ENCODE assay signal across 23 cellular contexts in the genomic region with DNA sequence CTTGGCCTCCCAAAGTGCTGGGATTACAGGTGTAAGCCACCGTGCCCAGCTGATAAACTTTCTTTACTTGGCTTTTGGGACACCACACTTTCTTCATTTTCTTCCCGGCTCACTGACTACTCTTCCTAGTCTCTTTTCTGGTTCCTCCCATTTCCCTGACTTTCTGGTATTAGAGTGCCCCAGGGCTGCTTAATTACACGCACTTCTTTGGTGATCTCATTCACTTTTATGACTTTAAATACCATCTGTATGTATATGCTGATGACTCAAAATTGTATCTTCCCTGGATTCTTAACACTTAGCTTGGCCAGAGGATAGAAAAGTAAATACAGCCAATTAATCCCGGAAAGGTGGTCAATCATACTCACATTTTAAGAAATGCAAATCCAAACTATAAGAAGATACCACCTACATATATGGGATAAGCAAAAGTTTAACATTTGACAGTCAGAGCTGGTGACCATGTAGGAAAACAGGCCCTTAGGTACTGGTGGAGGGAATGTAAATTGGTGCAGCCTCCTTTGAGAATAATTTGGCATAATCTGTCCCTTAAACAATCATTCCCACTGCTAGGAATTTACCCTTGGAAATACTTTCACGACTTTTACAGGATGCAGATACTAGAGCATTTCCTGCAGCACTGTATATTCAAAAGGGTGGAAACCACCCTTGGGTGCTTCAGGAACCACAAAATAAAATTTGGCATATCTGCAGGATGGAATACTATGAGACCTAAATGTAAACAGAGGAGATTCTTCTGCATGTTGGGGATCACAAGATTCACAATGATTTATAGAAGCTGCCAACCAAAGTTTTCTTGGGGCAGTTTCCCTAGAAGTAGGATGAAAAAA. TPM values are rescaled to one million over a fixed set of nuclear protein-coding genes. Genes with fewer than 3 reads are reported as not detected.
DNase-seq lines count a peak whose midpoint lies in the region; ATAC-seq and FAIRE-seq lines count a peak whose summit lies in the region.
"Had no signal": no experiment of that assay in that cellular context is flagged by ENCODE, and none has a peak within 500 bp of the region (broad histone marks: within the 10 kb centered on the region; RNA-seq: fewer than 3 reads in every experiment).

No MANE protein-coding gene starts in this region.

- 48 to 52% methylated on average over 5 of the region's 5 CpGs for WGBS in GM23248 (ENCODE audit: low coverage in 1 of 2, low lambda C conversion rate in 2 of 2, missing lambda C conversion rate in 2 of 2), 2 experiments

- no peak overlapping the region for H2AFZ ChIP-seq in GM23248

- H3K27me3 ChIP-seq in GM23248 (replicated peaks; ENCODE audit: insufficient read depth), result no peaks in the 10 kb centered on the region
- H3K27me3 ChIP-seq: dorsolateral prefrontal cortex, SJSA1, testis had no signal

- no peaks in the 10 kb centered on the region for H3K9me3 ChIP-seq in GM23248 (ENCODE audit: low read depth)
- H3K9me3 ChIP-seq: SJSA1, testis had no signal

- H3K79me2 ChIP-seq in GM23248 (ENCODE audit: insufficient read depth), result no peaks in the 10 kb centered on the region

- in situ Hi-C loops in GM23248 (cut with MboI), result no loop called here

- no peak overlapping the region for H3K9ac ChIP-seq in GM23248

- peaks cover 12% of the 10 kb centered on the region for H3K4me1 ChIP-seq in GM23248 (ENCODE audit: insufficient read depth)
- H3K4me1 ChIP-seq: testis had no signal

- no peak for FAIRE-seq in frontal cortex (lab: Jason Lieb, UNC)
- FAIRE-seq: GM19239 had no signal

- H3K4me2 ChIP-seq in GM23248 (ENCODE audit: unreplicated experiment), result no peak overlapping the region

- peaks cover 10% of the 10 kb centered on the region; the same call in 1 of the 2 replicates for H3F3A ChIP-seq in GM23248 (ENCODE audit: insufficient read depth)

- H3K36me3 ChIP-seq in GM23248 (ENCODE audit: low read depth), result peaks cover 3% of the 10 kb centered on the region; the same call in 1 of the 2 replicates
- H3K36me3 ChIP-seq: SJSA1, WERI-Rb-1 had no signal

- H3K27ac ChIP-seq in GM23248, result peak overlapping the region; percentile 14; the same call in 1 of the 2 replicates
- H3K27ac ChIP-seq: dorsolateral prefrontal cortex, SJSA1, skin epidermis, testis, WERI-Rb-1 had no signal

- ATAC-seq in HG03432 (IDR thresholded peaks at IDR 0.05; ENCODE audit: unreplicated experiment), result no peak

- H3K4me3 ChIP-seq in GM23248, result no peak overlapping the region
- H3K4me3 ChIP-seq: dorsolateral prefrontal cortex, SJSA1, skin epidermis, testis had no signal

- DNase-seq in GM23248, result peak; percentile 80
- DNase-seq in NCI-H69 (lab: John Stamatoyannopoulos, UW), result peak; percentile 7
- peak; percentile 52 for DNase-seq in dermis blood vessel endothelial cell
- peak; percentile 17 for DNase-seq in pulmonary artery endothelial cell (ENCODE audit: low read depth, low spot score)
- DNase-seq in inferior parietal cortex (ENCODE audit: extremely low spot score), result no peak
- no peak for DNase-seq in frontal cortex (ENCODE audit: low spot score in 2 of 2)
- DNase-seq: activated CD4-positive, alpha-beta T cell treated with anti-CD3 and anti-CD28 coated beads, Interleukin-2, amount 10 ng/mL, durations not matched to agents 7 days and 5 days; AML-193; aorta; CD8-positive, alpha-beta memory T cell; dorsolateral prefrontal cortex; KBM-7; kidney glomerular epithelial cell; NCI-H187; NCI-H2227 treated with DMSO at 0.1 percent for 48 hours; occipital lobe; stimulated activated naive B cell treated with anti-CD40 and anti-IgM and Interleukin-4, amounts not matched to agents 10 μg/mL and 1 μg/mL and 100 μg/mL, for 72 hours; testis; WERI-Rb-1 had no signal

- H3K9me2 ChIP-seq in GM23248 (ENCODE audit: insufficient read depth), result no peaks in the 10 kb centered on the region

- no peaks in the 10 kb centered on the region for H4K20me1 ChIP-seq in GM23248 (ENCODE audit: insufficient read depth)

RNA-seq across cellular contexts. Expression of a gene that starts 9.4 kb away (rescaled TPM):
- 4.0 and 7.1 TPM in 2 replicates for total RNA-seq in GM23248 (2014; rRNA removed; shearing (Covaris generic))
- polyA plus RNA-seq in GM23248 (2016; fragmentation: Nextera tagmentation; extraction: Ambion mirVana), result 7.5 and 7.7 TPM in 2 replicates
- total RNA-seq in dermis blood vessel endothelial cell (6.8 and 9.2 TPM in 2 replicates), pulmonary artery endothelial cell (10.0 and 10.2 TPM in 2 replicates), frontal cortex (6.5 TPM)

RNA-seq across cellular contexts. Expression of a gene that starts 47.8 kb away (rescaled TPM):
- total RNA-seq in GM23248 (2014; rRNA removed; shearing (Covaris generic)), result 3.4 and 10.2 TPM in 2 replicates
- 1.9 and 2.6 TPM in 2 replicates for polyA plus RNA-seq in GM23248 (2016; fragmentation: Nextera tagmentation; extraction: Ambion mirVana)
- 21.6 and 24.8 TPM in 2 replicates for total RNA-seq in dermis blood vessel endothelial cell
- total RNA-seq in pulmonary artery endothelial cell, result 6.9 and 10.1 TPM in 2 replicates
- total RNA-seq in frontal cortex, result 20.0 TPM

Comparison
In these comparisons a context has a peak if more than half of its experiments do, and no peak if none do; other contexts are left out.
1. DNase-seq: peak in GM23248 (single experiment), NCI-H69 (single experiment), dermis blood vessel endothelial cell (single experiment) and pulmonary artery endothelial cell (single experiment); none in inferior parietal cortex (single experiment) and frontal cortex (0 of 2).